ENCODE assay signal across 8 cellular contexts in genomic region chr15:43105778-43106485, GRCh38. TPM values are rescaled to one million over a fixed set of nuclear protein-coding genes. Genes with fewer than 3 reads are reported as not detected.
A peak's percentile ranks its signal among the peaks of the same experiment; 100 is the strongest.
DNase-seq lines count a peak whose midpoint lies in the region; ATAC-seq and TF ChIP-seq lines count a peak whose summit lies in the region.

Gene UBR1 (minus strand): TSS chr15:43106038. CDS start chr15:43106022, 16 bp downstream.

- H4K20me1 ChIP-seq in SU-DHL-6 (ENCODE audit: low read depth, low read length) (no peaks in the 10 kb centered on the region), osteoblast (ENCODE audit: insufficient read depth, low read length) (peaks cover 19% of the 10 kb centered on the region)

- H3K9me3 ChIP-seq in SU-DHL-6 (ENCODE audit: insufficient read depth, low read length) (no peaks in the 10 kb centered on the region), osteoblast (ENCODE audit: low read depth, low read length) (no peaks in the 10 kb centered on the region), testis (no peaks in the 10 kb centered on the region)

- TF ChIP-seq POLR2A in testis (IDR thresholded peaks at IDR 0.05), result no peak

- intact Hi-C loops in testis (cut with DNase I; ENCODE audit: low total_unique reads), result no loop called here

- H3K4me1 Mint-ChIP-seq in activated naive CD8-positive, alpha-beta T cell treated with anti-CD3 and anti-CD28 coated beads for 36 hours, result peaks cover 35% of the 10 kb centered on the region
- peaks cover 3% of the 10 kb centered on the region for H3K4me1 Mint-ChIP-seq in glutamatergic neuron (ENCODE audit: low read depth, unreplicated experiment)

- H2AFZ ChIP-seq in SU-DHL-6 (ENCODE audit: low read depth, low read length, severe bottlenecking) (peak within 1 kb of the TSS; percentile 88), osteoblast (ENCODE audit: low read length) (peak within 1 kb of the TSS; percentile 98)

- H3K79me2 ChIP-seq in SU-DHL-6 (ENCODE audit: insufficient read depth, low read length), result peaks cover 49% of the 10 kb centered on the region
- H3K79me2 ChIP-seq in osteoblast (ENCODE audit: insufficient read depth, low read length), result peaks cover 53% of the 10 kb centered on the region

- H3K4me3 ChIP-seq in GM08714 (ENCODE audit: low read length), result peak within 1 kb of the TSS; percentile 78
- H3K4me3 ChIP-seq in SU-DHL-6 (ENCODE audit: insufficient read depth, low read length, poor library complexity, severe bottlenecking), result peak within 1 kb of the TSS; percentile 73
- H3K4me3 ChIP-seq in osteoblast (ENCODE audit: insufficient read depth, low read length), result peak within 1 kb of the TSS; percentile 85
- H3K4me3 ChIP-seq in testis, result peak within 1 kb of the TSS; percentile 84 to 89

- peak within 1 kb of the TSS; percentile 65 for H3K9ac ChIP-seq in SU-DHL-6 (ENCODE audit: low read length)

- DNase-seq in NCI-H1105 (lab: John Stamatoyannopoulos, UW) (peak; percentile 59), glutamatergic neuron (peak; percentile 91), osteoblast (ENCODE audit: insufficient read length, low spot score, missing footprints) (peak; percentile 86), testis (peak; percentile 94)
- DNase-seq in activated naive CD8-positive, alpha-beta T cell treated with anti-CD3 and anti-CD28 coated beads for 36 hours, result peak; percentile 91

- H3K9me2 ChIP-seq in SU-DHL-6 (replicated peaks; ENCODE audit: insufficient read depth, low read length), result no peaks in the 10 kb centered on the region

- no peaks in the 10 kb centered on the region; the same call in 1 of the 2 replicates for H3K36me3 ChIP-seq in SU-DHL-6 (ENCODE audit: low read length)
- H3K36me3 ChIP-seq in osteoblast (ENCODE audit: insufficient read depth, low read length), result peaks cover 16% of the 10 kb centered on the region
- H3K36me3 ChIP-seq in testis (ENCODE audit: low read depth, missing control alignments), result no peaks in the 10 kb centered on the region

- TF ChIP-seq CTCF in SU-DHL-6 (IDR thresholded peaks at IDR 0.05; ENCODE audit: insufficient read depth, low read length, poor library complexity, severe bottlenecking) (no peak), glutamatergic neuron (IDR thresholded peaks at IDR 0.05; ENCODE audit: partially characterized antibody, unreplicated experiment) (no peak), osteoblast (IDR thresholded peaks at IDR 0.05; ENCODE audit: extremely low read depth, low read depth, low read length) (no peak), testis (IDR thresholded peaks at IDR 0.05) (no peak)

- peak within 1 kb of the TSS; percentile 47 for H3K27ac ChIP-seq in SU-DHL-6 (ENCODE audit: low read depth, low read length)
- H3K27ac ChIP-seq in osteoblast (ENCODE audit: low read depth, low read length), result peak within 1 kb of the TSS; percentile 85
- H3K27ac ChIP-seq in testis, result peak within 1 kb of the TSS; percentile 92 to 94

- peak within 1 kb of the TSS; percentile 94 for H3K4me2 ChIP-seq in SU-DHL-6 (ENCODE audit: low read depth, low read length, poor library complexity, severe bottlenecking)
- peak within 1 kb of the TSS; percentile 91 for H3K4me2 ChIP-seq in osteoblast (ENCODE audit: insufficient read depth, low read length)

- H3K9me3 Mint-ChIP-seq in activated naive CD8-positive, alpha-beta T cell treated with anti-CD3 and anti-CD28 coated beads for 36 hours, result no peaks in the 10 kb centered on the region
- no peaks in the 10 kb centered on the region for H3K9me3 Mint-ChIP-seq in glutamatergic neuron (ENCODE audit: unreplicated experiment)

- H3K36me3 Mint-ChIP-seq in activated naive CD8-positive, alpha-beta T cell treated with anti-CD3 and anti-CD28 coated beads for 36 hours, result peaks cover 31% of the 10 kb centered on the region
- H3K36me3 Mint-ChIP-seq in glutamatergic neuron (ENCODE audit: unreplicated experiment), result no peaks in the 10 kb centered on the region

- peaks cover 16% of the 10 kb centered on the region for H3K4me1 ChIP-seq in osteoblast (ENCODE audit: insufficient read depth, low read length)
- H3K4me1 ChIP-seq in testis, result peaks cover 20% of the 10 kb centered on the region

- no peaks in the 10 kb centered on the region for H3K27me3 ChIP-seq in SU-DHL-6 (ENCODE audit: low read length)
- H3K27me3 ChIP-seq in osteoblast (ENCODE audit: insufficient read depth, low read length), result no peaks in the 10 kb centered on the region
- H3K27me3 ChIP-seq in testis, result no peaks in the 10 kb centered on the region

- 1% methylated on average over 25 to 32 of the region's 33 CpGs for WGBS in testis, 2 donors

- peak; percentile 85 for ATAC-seq in HG02623 (IDR thresholded peaks at IDR 0.05; ENCODE audit: unreplicated experiment)

- peaks cover 6% of the 10 kb centered on the region; the same call in 1 of the 2 replicates for H3F3A ChIP-seq in SU-DHL-6 (ENCODE audit: insufficient read depth)

- peak within 1 kb of the TSS; percentile 85 for H3K4me3 Mint-ChIP-seq in activated naive CD8-positive, alpha-beta T cell treated with anti-CD3 and anti-CD28 coated beads for 36 hours
- peak within 1 kb of the TSS; percentile 94 for H3K4me3 Mint-ChIP-seq in glutamatergic neuron (ENCODE audit: unreplicated experiment)

- H3K27me3 Mint-ChIP-seq in activated naive CD8-positive, alpha-beta T cell treated with anti-CD3 and anti-CD28 coated beads for 36 hours, result no peaks in the 10 kb centered on the region
- H3K27me3 Mint-ChIP-seq in glutamatergic neuron (ENCODE audit: unreplicated experiment), result no peaks in the 10 kb centered on the region

- H3K27ac Mint-ChIP-seq in activated naive CD8-positive, alpha-beta T cell treated with anti-CD3 and anti-CD28 coated beads for 36 hours, result peak within 1 kb of the TSS; percentile 95
- H3K27ac Mint-ChIP-seq in glutamatergic neuron (ENCODE audit: unreplicated experiment), result peak within 1 kb of the TSS; percentile 93

RNA-seq across cellular contexts. Expression of gene UBR1, which starts in this region (rescaled TPM):
- 10 to 100 TPM; 27.5 to 31.3 TPM for total RNA-seq in activated naive CD8-positive, alpha-beta T cell treated with anti-CD3 and anti-CD28 coated beads for 36 hours
- 39.9 TPM for total RNA-seq in glutamatergic neuron (ENCODE audit: unreplicated experiment)
- total RNA-seq in osteoblast, result 33.0 and 35.5 TPM in 2 replicates
- total RNA-seq in testis, result 10 to 100 TPM; 36.5 to 40.7 TPM
- 21.3 TPM for polyA plus RNA-seq in testis (ENCODE audit: insufficient read depth, low read depth, low replicate concordance)

Comparison
In these comparisons a context has a peak if more than half of its experiments do, and no peak if none do; other contexts are left out.
1. Peak in every context shown above with its lines: DNase-seq, ATAC-seq, H3K4me3 ChIP-seq and H3K27ac ChIP-seq.